ENCODE assay signal across 17 cellular contexts in the genomic region with DNA sequence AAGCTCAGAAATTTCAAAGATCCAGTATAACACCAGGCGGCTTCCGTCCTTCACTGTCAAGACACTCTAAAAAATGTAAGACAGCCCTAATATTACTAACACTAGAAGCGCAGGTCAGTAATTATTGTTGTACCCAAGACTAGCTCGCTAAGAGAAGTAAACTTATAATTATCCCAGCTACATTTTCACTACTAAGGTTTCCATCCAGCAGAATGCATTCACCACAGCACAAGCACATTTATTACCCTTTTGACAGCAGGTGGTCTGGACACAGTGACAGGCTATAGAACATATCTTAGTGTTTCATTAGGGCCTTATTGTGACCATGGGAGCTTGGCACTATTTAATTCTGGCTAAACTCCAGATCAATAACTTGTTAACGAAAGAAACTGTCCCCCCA.
DNase-seq lines count a peak whose midpoint lies in the region; ATAC-seq and TF ChIP-seq lines count a peak whose summit lies in the region.
"Had no signal": no experiment of that assay in that cellular context is flagged by ENCODE, and none has a peak within 500 bp of the region (broad histone marks: within the 10 kb centered on the region; RNA-seq: fewer than 3 reads in every experiment).

No MANE protein-coding gene starts in this region.

- H3K4me3 ChIP-seq in HEK293 (ENCODE audit: low read depth, low read length) = no peak overlapping the region
- H3K4me3 ChIP-seq: BLaER1 treated with 17β-estradiol and CSF1 and Interleukin-3, amounts not matched to agents 10 nM and 100 nM had no signal

- ATAC-seq in GM21717 (IDR thresholded peaks at IDR 0.05; ENCODE audit: unreplicated experiment) = no peak
- no peak for ATAC-seq in HG03432 (IDR thresholded peaks at IDR 0.05; ENCODE audit: unreplicated experiment)
- ATAC-seq: CD8-positive, alpha-beta T cell had no signal

- DNase-seq in NCI-H2227 (lab: John Stamatoyannopoulos, UW; ENCODE audit: unreplicated experiment) = peak; percentile 62
- peak; percentile 0 for DNase-seq in NCI-H69 (lab: John Stamatoyannopoulos, UW)
- DNase-seq in NCI-H2081 (lab: John Stamatoyannopoulos, UW) = no peak
- DNase-seq in cortex of kidney (lab: John Stamatoyannopoulos, UW) = no peak
- DNase-seq: 8988T; AML-193; Caco-2; Calu3; CD4-positive, alpha-beta T cell; CD8-positive, alpha-beta T cell; DMS79 treated with DMSO at 0.1 percent for 48 hours; GF-D8 had no signal

- no peaks in the 10 kb centered on the region for H3K4me1 ChIP-seq in HEK293 (ENCODE audit: control insufficient read depth, insufficient read depth, low read length)
- H3K4me1 ChIP-seq: BLaER1 treated with 17β-estradiol and CSF1 and Interleukin-3, amounts not matched to agents 10 nM and 100 nM; Caco-2 had no signal

- H3K9me3 ChIP-seq in HEK293 (ENCODE audit: control insufficient read depth, insufficient read depth, low read depth, low read length) = no peaks in the 10 kb centered on the region
- H3K9me3 ChIP-seq: BLaER1 treated with 17β-estradiol and CSF1 and Interleukin-3, amounts not matched to agents 10 nM and 100 nM; Caco-2 had no signal

- CTCF ChIA-PET in HEK293 (lab: Yijun Ruan, JAX) = no interaction called here

- H3K27ac ChIP-seq in HEK293 (ENCODE audit: extremely low read depth, low read depth, low read length) = no peak overlapping the region
- H3K27ac ChIP-seq: BLaER1 treated with 17β-estradiol and CSF1 and Interleukin-3, amounts not matched to agents 10 nM and 100 nM; C4-2B had no signal

- no peak for TF ChIP-seq CTCF in HEK293 (tag by site-specific recombination; IDR thresholded peaks at IDR 0.05)

- H3K36me3 ChIP-seq in HEK293 (ENCODE audit: control insufficient read depth in 2 of 2, insufficient read depth in 1 of 2, low read length in 2 of 2) = no peaks in the 10 kb centered on the region

- POLR2A ChIA-PET in HEK293 (lab: Yijun Ruan, JAX) = no interaction called here

TF ChIP-seq in HEK293, 187 proteins besides CTCF, POLR2A, EP300 and RAD21:
- TF ChIP-seq SP7 (tag by site-specific recombination; IDR thresholded peaks at IDR 0.05) (peak; percentile 61), ZNF133 (tag by site-specific recombination; IDR thresholded peaks at IDR 0.05) (no peak)

Comparison
In these comparisons a context has a peak if more than half of its experiments do, and no peak if none do; other contexts are left out.
1. DNase-seq: peak in NCI-H2227 (single experiment) and NCI-H69 (single experiment); none in NCI-H2081 (0 of 2) and cortex of kidney (single experiment).